ENCODE assay signal across 8 cellular contexts in genomic region chr12:4849024-4849594, GRCh38.
DNase-seq lines count a peak whose midpoint lies in the region; ATAC-seq, FAIRE-seq and TF ChIP-seq lines count a peak whose summit lies in the region.

No MANE protein-coding gene starts in this region.

- H3K79me2 ChIP-seq in HepG2 (ENCODE audit: insufficient read depth, low read length): no peaks in the 10 kb centered on the region

- in situ Hi-C loops in astrocyte of the spinal cord (cut with HindIII; ENCODE audit: low sequenced_read_pairs) (no loop called here), HepG2 (cut with HindIII; ENCODE audit: extremely low pct_ligation_motif_present, low pct_unique_long_range_greater_than_20kb) (no loop called here)

- no peak overlapping the region for H2AFZ ChIP-seq in HepG2 (ENCODE audit: low read length)

- DNase-seq in heart left ventricle (no peak), cardiac septum (ENCODE audit: low spot score) (no peak), NAMALWA (ENCODE audit: low spot score) (peak; percentile 67), astrocyte of the spinal cord (ENCODE audit: low read depth, low spot score) (peak; percentile 33), HepG2 (ENCODE audit: low spot score) (peak; percentile 30), UCSD-AML1 (lab: John Stamatoyannopoulos, UW; ENCODE audit: unreplicated experiment) (no peak)
- DNase-seq in stimulated activated naive CD4-positive, alpha-beta T cell treated with Interleukin-2 at 50 U/mL for 16 hours (lab: John Stamatoyannopoulos, UW): no peak

- H3K9ac ChIP-seq in HepG2 (ENCODE audit: insufficient read depth, low read depth, low read length): no peak overlapping the region

- TF ChIP-seq EP300 in HepG2 (IDR thresholded peaks at IDR 0.05; ENCODE audit: low read depth in 2 of 2, low read length in 2 of 2) (no peak), HepG2 (CRISPR knock-in tag; IDR thresholded peaks at IDR 0.05; ENCODE audit: borderline replicate concordance) (no peak)

- TF ChIP-seq POLR2A in heart left ventricle (IDR thresholded peaks at IDR 0.05) (no peak), HepG2 (IDR thresholded peaks at IDR 0.05; ENCODE audit: insufficient read depth in 1 of 2, low read depth in 2 of 2, low read length in 2 of 2) (no peak)

- no peak overlapping the region for H3K4me2 ChIP-seq in HepG2 (ENCODE audit: low read depth, low read length)

- intact Hi-C loops in heart left ventricle (cut with DNase I) (no loop called here), cardiac septum (cut with DNase I) (no loop called here), HepG2 (cut with micrococcal nuclease; ENCODE audit: unreplicated experiment) (no loop called here)

- POLR2A ChIA-PET in HepG2 (lab: Yijun Ruan, JAX): no interaction called here

- H3K27ac ChIP-seq in heart left ventricle (no peak overlapping the region), HepG2 (ENCODE audit: extremely low read length, insufficient read depth, low read length) (no peak overlapping the region)

- H3K4me3 ChIP-seq in heart left ventricle (no peak overlapping the region), astrocyte of the spinal cord (ENCODE audit: low read depth, low read length) (no peak overlapping the region), HepG2 (replicated peaks in 1 of 3; ENCODE audit: insufficient read depth in 1 of 3, low read depth in 2 of 3, low read length in 3 of 3) (no peak overlapping the region)

- CTCF ChIA-PET in HepG2 (lab: Yijun Ruan, JAX; ENCODE audit: low intra/inter-chr PET ratio, low total read pairs): interaction anchor here (1.5 kb wide), 1 partner anchor 154 kb away, joined by 7 read pairs; no protein-coding TSS in a partner anchor

- 26 to 48% (median 36%) methylated on average over 12 of the region's 12 CpGs for WGBS in heart left ventricle, 4 donors
- WGBS in HepG2 (ENCODE audit: low lambda C conversion rate): 8% methylated on average over 12 of the region's 12 CpGs

- H3K4me1 ChIP-seq in heart left ventricle: no peaks in the 10 kb centered on the region
- H3K4me1 ChIP-seq in HepG2 (ENCODE audit: insufficient read depth, low read length): no peaks in the 10 kb centered on the region

- no peaks in the 10 kb centered on the region for H3K36me3 ChIP-seq in heart left ventricle
- H3K36me3 ChIP-seq in HepG2 (replicated peaks in 1 of 2; ENCODE audit: control insufficient read depth in 1 of 2, insufficient read depth in 2 of 2, low read length in 2 of 2): no peaks in the 10 kb centered on the region

- peak; percentile 57 to 86 (median 77) for TF ChIP-seq CTCF in heart left ventricle (IDR thresholded peaks at IDR 0.05)
- peak; percentile 86 for TF ChIP-seq CTCF in astrocyte of the spinal cord (IDR thresholded peaks at IDR 0.05; ENCODE audit: low read depth, low read length)
- TF ChIP-seq CTCF in HepG2 (CRISPR knock-in tag; IDR thresholded peaks at IDR 0.05): peak; percentile 38; the same call in 1 of the 2 replicates

- no peak for TF ChIP-seq RAD21 in HepG2 (CRISPR knock-in tag; IDR thresholded peaks at IDR 0.05)

- H3K9me3 ChIP-seq in heart left ventricle (no peaks in the 10 kb centered on the region), HepG2 (ENCODE audit: low read length) (no peaks in the 10 kb centered on the region)

- ATAC-seq in heart left ventricle: no peak
- ATAC-seq in HepG2: no peak
- no peak for ATAC-seq in HG02852 (IDR thresholded peaks at IDR 0.05; ENCODE audit: unreplicated experiment)

- no peak for FAIRE-seq in HepG2 (lab: Jason Lieb, UNC)

- no TSS peak for BruUV-seq in HepG2 (replicated peaks; lab: Mats Ljungman, UMichigan)

- H4K20me1 ChIP-seq in HepG2 (ENCODE audit: insufficient read depth, low read length): no peaks in the 10 kb centered on the region

- H3K27me3 ChIP-seq in heart left ventricle (no peaks in the 10 kb centered on the region), HepG2 (ENCODE audit: control insufficient read depth in 1 of 2, insufficient read depth in 2 of 2, low read length in 2 of 2) (peaks cover 0 to 23% of the 10 kb centered on the region in 2 experiments; a peak in 3 of 5 replicates)

TF ChIP-seq in HepG2, 621 proteins besides CTCF, POLR2A, EP300 and RAD21:
- TF ChIP-seq ARID3A (IDR thresholded peaks at IDR 0.05; ENCODE audit: low read depth, low read length) (peak; percentile 35; the same call in 1 of the 2 replicates), ZNF256 (CRISPR knock-in tag; conservative IDR thresholded peaks at IDR 0.05) (no peak)

Comparison
In these comparisons a context has a peak if more than half of its experiments do, and no peak if none do; other contexts are left out.
1. DNase-seq: peak in NAMALWA (single experiment), astrocyte of the spinal cord (single experiment) and HepG2 (single experiment); none in heart left ventricle (0 of 5), cardiac septum (single experiment), UCSD-AML1 (single experiment) and stimulated activated naive CD4-positive, alpha-beta T cell treated with Interleukin-2 at 50 U/mL for 16 hours (single experiment).
2. Peak in every context shown above with its lines, with median percentiles within 50 percentile points of each other: CTCF ChIP-seq.